In the genomic region with DNA sequence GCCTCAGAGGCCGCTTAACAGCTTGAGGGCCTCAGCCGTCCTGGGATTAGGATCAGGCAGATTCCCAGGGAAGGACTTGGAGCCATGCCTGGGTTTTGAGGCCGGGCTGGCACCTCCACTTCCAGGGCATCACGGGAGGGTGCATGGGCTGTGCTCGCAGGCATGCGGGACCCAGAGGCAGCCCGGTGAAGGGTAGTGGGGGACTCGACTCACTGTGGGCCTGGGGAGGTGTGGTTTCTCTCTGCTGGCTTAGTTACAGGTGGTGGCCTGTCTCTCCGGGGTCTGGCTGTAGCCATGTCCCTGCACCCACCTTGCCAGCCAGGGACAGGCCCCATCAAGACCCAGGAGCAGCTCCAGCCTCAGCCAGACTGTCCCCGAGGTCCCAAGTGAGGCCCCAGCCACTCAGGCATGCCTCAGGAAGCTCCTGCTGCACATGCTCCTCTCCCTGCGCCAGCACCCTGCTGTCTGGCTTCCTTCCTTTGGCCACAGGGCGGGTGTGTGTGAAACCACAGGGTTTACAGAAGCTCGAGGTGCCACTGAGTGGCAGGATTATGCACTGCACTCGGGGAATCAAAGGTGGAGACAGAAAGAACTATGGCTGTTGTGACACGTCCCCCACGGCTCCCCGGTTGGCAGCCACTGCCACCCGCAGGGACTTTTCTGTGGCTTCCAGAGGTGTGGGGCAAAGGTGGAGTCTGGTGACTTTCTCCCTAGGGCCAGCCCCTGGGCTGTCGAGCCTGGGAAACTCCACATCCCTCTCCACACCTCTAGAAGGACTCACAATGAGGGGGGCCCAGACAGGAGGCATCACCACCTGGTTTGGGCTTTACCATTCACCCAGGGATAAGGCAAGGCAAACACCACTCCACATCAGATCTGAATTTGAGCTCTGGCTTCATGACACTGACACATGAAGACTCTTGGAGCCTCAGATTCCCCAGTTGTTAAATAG, we compare ENCODE assay signal across 8 cellular contexts. TPM values are rescaled to one million over a fixed set of nuclear protein-coding genes. Genes with fewer than 3 reads are reported as not detected.
DNase-seq lines count a peak whose midpoint lies in the region; TF ChIP-seq lines count a peak whose summit lies in the region.

No MANE protein-coding gene starts in this region.

- DNase-seq in Daoy (ENCODE audit: low read depth) (peak; percentile 92), GM23248 (peak; percentile 94), RPMI8226 (peak; percentile 86), fibroblast of mammary gland (ENCODE audit: low read depth) (peak; percentile 67), neural progenitor cell (ENCODE audit: low spot score) (peak; percentile 79), stromal cell of bone marrow (ENCODE audit: low read depth) (peak; percentile 77)
- peak; percentile 82 for DNase-seq in activated T-helper 1 cell treated with anti-CD3 and anti-CD28 coated beads, Interleukin-12 subunit alpha, Interleukin-12 subunit beta, Interleukin-2, Interleukin-4 antibody, amounts not matched to agents 30 ng/mL and 10 ng/mL and 1 ng/mL, durations not matched to agents 14 hours and 24 hours and 36 hours (ENCODE audit: low spot score)

- WGBS in GM23248 (ENCODE audit: low coverage in 1 of 2, low lambda C conversion rate in 2 of 2, missing lambda C conversion rate in 2 of 2), 2 experiments, result 13 to 16% methylated on average over 19 of the region's 19 CpGs

- no peaks in the 10 kb centered on the region for H3K36me3 Mint-ChIP-seq in activated T-helper 1 cell treated with anti-CD3 and anti-CD28 coated beads, Interleukin-12 subunit alpha, Interleukin-12 subunit beta, Interleukin-2, Interleukin-4 antibody, amounts not matched to agents 30 ng/mL and 10 ng/mL and 1 ng/mL, durations not matched to agents 14 hours and 24 hours and 36 hours (ENCODE audit: low read depth)
- no peaks in the 10 kb centered on the region for H3K36me3 Mint-ChIP-seq in neural progenitor cell

- H3K4me3 ChIP-seq in GM23248 (no peak overlapping the region), fibroblast of mammary gland (ENCODE audit: control insufficient read depth, low read depth, low read length) (no peak overlapping the region), neural progenitor cell (no peak overlapping the region)

- H2AFZ ChIP-seq in GM23248 (peak overlapping the region; percentile 24; the same call in 1 of the 2 replicates), neural progenitor cell (replicated peaks) (no peak overlapping the region)

- H3K27me3 ChIP-seq in GM23248 (replicated peaks; ENCODE audit: insufficient read depth), result peaks cover 41% of the 10 kb centered on the region
- peaks cover 4% of the 10 kb centered on the region for H3K27me3 ChIP-seq in neural progenitor cell

- H3K4me2 ChIP-seq in GM23248 (ENCODE audit: unreplicated experiment) (peak overlapping the region; percentile 10), neural progenitor cell (no peak overlapping the region)

- H3K79me2 ChIP-seq in GM23248 (ENCODE audit: insufficient read depth) (no peaks in the 10 kb centered on the region), neural progenitor cell (ENCODE audit: low read depth) (no peaks in the 10 kb centered on the region)

- in situ Hi-C loops in GM23248 (cut with MboI), result no loop called here

- peak overlapping the region; percentile 33 for H3K4me3 Mint-ChIP-seq in activated T-helper 1 cell treated with anti-CD3 and anti-CD28 coated beads, Interleukin-12 subunit alpha, Interleukin-12 subunit beta, Interleukin-2, Interleukin-4 antibody, amounts not matched to agents 30 ng/mL and 10 ng/mL and 1 ng/mL, durations not matched to agents 14 hours and 24 hours and 36 hours
- no peak overlapping the region for H3K4me3 Mint-ChIP-seq in neural progenitor cell

- H4K20me1 ChIP-seq in GM23248 (ENCODE audit: insufficient read depth) (no peaks in the 10 kb centered on the region), neural progenitor cell (ENCODE audit: low read depth) (no peaks in the 10 kb centered on the region)

- H3K27me3 Mint-ChIP-seq in activated T-helper 1 cell treated with anti-CD3 and anti-CD28 coated beads, Interleukin-12 subunit alpha, Interleukin-12 subunit beta, Interleukin-2, Interleukin-4 antibody, amounts not matched to agents 30 ng/mL and 10 ng/mL and 1 ng/mL, durations not matched to agents 14 hours and 24 hours and 36 hours (ENCODE audit: insufficient read depth), result peaks cover 16% of the 10 kb centered on the region
- H3K27me3 Mint-ChIP-seq in neural progenitor cell (ENCODE audit: insufficient read depth, low read depth), result peaks cover 11% of the 10 kb centered on the region

- H3K27ac ChIP-seq in GM23248, result no peak overlapping the region
- H3K27ac ChIP-seq in neural progenitor cell, result no peak overlapping the region

- H3K4me1 Mint-ChIP-seq in activated T-helper 1 cell treated with anti-CD3 and anti-CD28 coated beads, Interleukin-12 subunit alpha, Interleukin-12 subunit beta, Interleukin-2, Interleukin-4 antibody, amounts not matched to agents 30 ng/mL and 10 ng/mL and 1 ng/mL, durations not matched to agents 14 hours and 24 hours and 36 hours (ENCODE audit: low read depth), result peaks cover 16% of the 10 kb centered on the region
- H3K4me1 Mint-ChIP-seq in neural progenitor cell, result peaks cover 9% of the 10 kb centered on the region

- H3K9me3 Mint-ChIP-seq in activated T-helper 1 cell treated with anti-CD3 and anti-CD28 coated beads, Interleukin-12 subunit alpha, Interleukin-12 subunit beta, Interleukin-2, Interleukin-4 antibody, amounts not matched to agents 30 ng/mL and 10 ng/mL and 1 ng/mL, durations not matched to agents 14 hours and 24 hours and 36 hours, result no peaks in the 10 kb centered on the region
- no peaks in the 10 kb centered on the region for H3K9me3 Mint-ChIP-seq in neural progenitor cell

- no peaks in the 10 kb centered on the region for H3K9me2 ChIP-seq in GM23248 (ENCODE audit: insufficient read depth)

- H3F3A ChIP-seq in GM23248 (ENCODE audit: insufficient read depth) (no peaks in the 10 kb centered on the region), neural progenitor cell (ENCODE audit: low read depth) (no peaks in the 10 kb centered on the region)

- H3K36me3 ChIP-seq in GM23248 (ENCODE audit: low read depth) (no peaks in the 10 kb centered on the region), neural progenitor cell (no peaks in the 10 kb centered on the region)

- H3K9ac ChIP-seq in GM23248 (no peak overlapping the region), neural progenitor cell (no peak overlapping the region)

- intact Hi-C loops in activated T-helper 1 cell treated with anti-CD3 and anti-CD28 coated beads, Interleukin-12 subunit alpha, Interleukin-12 subunit beta, Interleukin-2, Interleukin-4 antibody, amounts not matched to agents 30 ng/mL and 10 ng/mL and 1 ng/mL, durations not matched to agents 14 hours and 24 hours and 36 hours (cut with micrococcal nuclease), result loop anchor here (1.0 to 2.0 kb wide), 3 partner anchors 77 to 169 kb away; no protein-coding TSS in a partner anchor

- H3K9me3 ChIP-seq in GM23248 (ENCODE audit: low read depth) (no peaks in the 10 kb centered on the region), neural progenitor cell (ENCODE audit: low read depth) (no peaks in the 10 kb centered on the region)

- H3K4me1 ChIP-seq in GM23248 (ENCODE audit: insufficient read depth) (peaks cover 6% of the 10 kb centered on the region; the same call in 1 of the 2 replicates), neural progenitor cell (no peaks in the 10 kb centered on the region)

- TF ChIP-seq CTCF in LNCAP (IDR thresholded peaks at IDR 0.05) (peak; percentile 85), fibroblast of mammary gland (conservative IDR thresholded peaks at IDR 0.05; ENCODE audit: control insufficient read depth, insufficient read depth, low read depth, low read length) (peak; percentile 64), neural progenitor cell (IDR thresholded peaks at IDR 0.05) (peak; percentile 61)

- peak overlapping the region; percentile 40 for H3K27ac Mint-ChIP-seq in activated T-helper 1 cell treated with anti-CD3 and anti-CD28 coated beads, Interleukin-12 subunit alpha, Interleukin-12 subunit beta, Interleukin-2, Interleukin-4 antibody, amounts not matched to agents 30 ng/mL and 10 ng/mL and 1 ng/mL, durations not matched to agents 14 hours and 24 hours and 36 hours
- H3K27ac Mint-ChIP-seq in neural progenitor cell, result no peak overlapping the region

RNA-seq across cellular contexts. Expression of gene GOLGA7B, which starts 19.7 kb away (rescaled TPM):
- 1.3 and 2.0 TPM in 2 replicates for total RNA-seq in Daoy (2014; rRNA removed; shearing (Covaris generic))
- total RNA-seq in GM23248 (2014; rRNA removed; shearing (Covaris generic)), result not detected in 2 replicates
- not detected in 2 replicates for polyA plus RNA-seq in GM23248 (2016; fragmentation: Nextera tagmentation; extraction: Ambion mirVana)
- 0.26 and 0.29 TPM in 2 replicates for total RNA-seq in activated T-helper 1 cell treated with anti-CD3 and anti-CD28 coated beads, Interleukin-12 subunit alpha, Interleukin-12 subunit beta, Interleukin-2, Interleukin-4 antibody, amounts not matched to agents 30 ng/mL and 10 ng/mL and 1 ng/mL, durations not matched to agents 14 hours and 24 hours and 36 hours
- 0.09 TPM in 1 of 2 replicates, not detected in the other for total RNA-seq in neural progenitor cell (ENCODE audit: low replicate concordance)
